ENCODE assay signal across 12 cellular contexts in genomic region chr4:56723201-56723605, GRCh38. TPM values are rescaled to one million over a fixed set of nuclear protein-coding genes. Genes with fewer than 3 reads are reported as not detected.
A peak's percentile ranks its signal among the peaks of the same experiment; 100 is the strongest.
DNase-seq lines count a peak whose midpoint lies in the region; ATAC-seq and TF ChIP-seq lines count a peak whose summit lies in the region.
"Had no signal": no experiment of that assay in that cellular context is flagged by ENCODE, and none has a peak within 500 bp of the region (broad histone marks: within the 10 kb centered on the region; RNA-seq: fewer than 3 reads in every experiment).

No MANE protein-coding gene starts in this region.

- H3K4me1 Mint-ChIP-seq in natural killer cell treated with Interleukin-12 subunit alpha and Interleukin-12 subunit beta and Interleukin-15 and Interleukin-18, amount 100 ng/mL, for 72 hours (ENCODE audit: low read depth in 2 of 2) = peaks cover 3 to 9% of the 10 kb centered on the region in 2 donors
- peaks cover 0 to 9% of the 10 kb centered on the region in 2 donors for H3K4me1 Mint-ChIP-seq in natural killer cell
- H3K4me1 Mint-ChIP-seq in T-helper 17 cell = peaks cover 6% of the 10 kb centered on the region
- peaks cover 5 to 6% of the 10 kb centered on the region in 2 donors for H3K4me1 Mint-ChIP-seq in effector memory CD8-positive, alpha-beta T cell (ENCODE audit: low read depth in 2 of 2)

- H3K9me3 Mint-ChIP-seq in natural killer cell treated with Interleukin-12 subunit alpha and Interleukin-12 subunit beta and Interleukin-15 and Interleukin-18, amount 100 ng/mL, for 72 hours = no peaks in the 10 kb centered on the region
- H3K9me3 Mint-ChIP-seq in natural killer cell = no peaks in the 10 kb centered on the region
- H3K9me3 Mint-ChIP-seq in effector memory CD8-positive, alpha-beta T cell = peaks cover 0 to 2% of the 10 kb centered on the region in 2 donors
- H3K9me3 Mint-ChIP-seq: type B pancreatic cell had no signal

- no peaks in the 10 kb centered on the region for H3K9me3 ChIP-seq in T-helper 17 cell (ENCODE audit: control insufficient read depth, low read length, poor library complexity, severe bottlenecking)

- TF ChIP-seq CTCF in natural killer cell (IDR thresholded peaks at IDR 0.05) = no peak

- H3K27me3 Mint-ChIP-seq in natural killer cell treated with Interleukin-12 subunit alpha and Interleukin-12 subunit beta and Interleukin-15 and Interleukin-18, amount 100 ng/mL, for 72 hours = no peaks in the 10 kb centered on the region
- no peaks in the 10 kb centered on the region for H3K27me3 Mint-ChIP-seq in natural killer cell (ENCODE audit: low read depth in 2 of 2)
- no peaks in the 10 kb centered on the region for H3K27me3 Mint-ChIP-seq in T-helper 17 cell
- no peaks in the 10 kb centered on the region for H3K27me3 Mint-ChIP-seq in effector memory CD8-positive, alpha-beta T cell
- H3K27me3 Mint-ChIP-seq: type B pancreatic cell had no signal

- peak overlapping the region in 1 of 2 donors; percentile 57 for H3K27ac Mint-ChIP-seq in natural killer cell treated with Interleukin-12 subunit alpha and Interleukin-12 subunit beta and Interleukin-15 and Interleukin-18, amount 100 ng/mL, for 72 hours
- no peak overlapping the region for H3K27ac Mint-ChIP-seq in natural killer cell
- H3K27ac Mint-ChIP-seq in T-helper 17 cell = no peak overlapping the region
- H3K27ac Mint-ChIP-seq in effector memory CD8-positive, alpha-beta T cell = peak overlapping the region in 1 of 2 donors; percentile 27
- H3K27ac Mint-ChIP-seq: naive thymus-derived CD8-positive, alpha-beta T cell; type B pancreatic cell had no signal

- peak in 1 of 2 donors; percentile 86 for ATAC-seq in natural killer cell treated with Interleukin-12 subunit alpha and Interleukin-12 subunit beta and Interleukin-15 and Interleukin-18, amount 100 ng/mL, for 72 hours
- ATAC-seq in natural killer cell (no peak), T-helper 17 cell (no peak), HG02763 (IDR thresholded peaks at IDR 0.05; ENCODE audit: unreplicated experiment) (no peak)
- no peak for ATAC-seq in effector memory CD8-positive, alpha-beta T cell (replicated peaks)
- ATAC-seq: naive thymus-derived CD8-positive, alpha-beta T cell had no signal

- H3K36me3 Mint-ChIP-seq in natural killer cell treated with Interleukin-12 subunit alpha and Interleukin-12 subunit beta and Interleukin-15 and Interleukin-18, amount 100 ng/mL, for 72 hours = no peaks in the 10 kb centered on the region
- H3K36me3 Mint-ChIP-seq in natural killer cell = no peaks in the 10 kb centered on the region
- H3K36me3 Mint-ChIP-seq in T-helper 17 cell (ENCODE audit: low read depth) = no peaks in the 10 kb centered on the region
- H3K36me3 Mint-ChIP-seq in effector memory CD8-positive, alpha-beta T cell (ENCODE audit: insufficient read depth) = peaks cover 3% of the 10 kb centered on the region
- H3K36me3 Mint-ChIP-seq: naive thymus-derived CD8-positive, alpha-beta T cell; type B pancreatic cell had no signal

- intact Hi-C loops in natural killer cell (cut with micrococcal nuclease) = no loop called here

- no peak for DNase-seq in natural killer cell treated with Interleukin-12 subunit alpha and Interleukin-12 subunit beta and Interleukin-15 and Interleukin-18, amount 100 ng/mL, for 72 hours (ENCODE audit: low spot score)
- no peak for DNase-seq in natural killer cell
- no peak for DNase-seq in T-helper 17 cell
- DNase-seq in kidney tubule cell (ENCODE audit: low spot score) = peak; percentile 22
- no peak for DNase-seq in effector memory CD8-positive, alpha-beta T cell
- DNase-seq in pons (ENCODE audit: low spot score) = no peak
- no peak for DNase-seq in midbrain (lab: John Stamatoyannopoulos, UW)
- DNase-seq: aorta; naive thymus-derived CD8-positive, alpha-beta T cell; NCI-H2081 treated with DMSO at 0.1 percent for 48 hours had no signal

- peak overlapping the region; percentile 71 for H3K4me3 Mint-ChIP-seq in natural killer cell treated with Interleukin-12 subunit alpha and Interleukin-12 subunit beta and Interleukin-15 and Interleukin-18, amount 100 ng/mL, for 72 hours
- no peak overlapping the region for H3K4me3 Mint-ChIP-seq in natural killer cell
- peak overlapping the region; percentile 1 for H3K4me3 Mint-ChIP-seq in T-helper 17 cell
- peak overlapping the region in 1 of 2 donors; percentile 1 for H3K4me3 Mint-ChIP-seq in effector memory CD8-positive, alpha-beta T cell
- H3K4me3 Mint-ChIP-seq: naive thymus-derived CD8-positive, alpha-beta T cell; type B pancreatic cell had no signal

RNA-seq across cellular contexts. Expression of gene HOPX, which starts 42.1 kb away (rescaled TPM):
- 100 to 1,000 TPM; 100 to 281 TPM for total RNA-seq in natural killer cell treated with Interleukin-12 subunit alpha and Interleukin-12 subunit beta and Interleukin-15 and Interleukin-18, amount 100 ng/mL, for 72 hours
- total RNA-seq in natural killer cell (100 to 1,000 TPM; 152 to 240 (median 167) TPM), T-helper 17 cell (10 to 100 TPM; 17.6 to 30.7 TPM)
